23 cellular contexts compared by ENCODE assay signal in genomic region chr1:119637719-119638118, GRCh38.
"Had no signal": no experiment of that assay in that cellular context is flagged by ENCODE, and none has a peak within 500 bp of the region (broad histone marks: within the 10 kb centered on the region; RNA-seq: fewer than 3 reads in every experiment).

No MANE protein-coding gene starts in this region.

- H3K4me3 ChIP-seq: heart left ventricle, left ventricle myocardium inferior, prostate gland, spleen, testis had no signal

- H3K9me3 ChIP-seq: heart left ventricle, left ventricle myocardium inferior, neutrophil, prostate gland, spleen, testis had no signal

- H3K27me3 ChIP-seq: heart left ventricle, testis had no signal

- DNase-seq: activated CD4-positive, alpha-beta memory T cell treated with anti-CD3 and anti-CD28 coated beads, Interleukin-2, amount 10 ng/mL, durations not matched to agents 7 days and 5 days; activated CD4-positive, alpha-beta T cell treated with anti-CD3 and anti-CD28 coated beads for 1 hour; activated CD4-positive, alpha-beta T cell treated with anti-CD3 and anti-CD28 coated beads, Interleukin-2, amount 10 ng/mL, durations not matched to agents 7 days and 5 days; activated CD8-positive, alpha-beta memory T cell treated with anti-CD3 and anti-CD28 coated beads, Interleukin-2, amount 50 U/mL, for 48 hours; activated gamma-delta T cell; activated naive CD8-positive, alpha-beta T cell treated with anti-CD3 and anti-CD28 coated beads, Interleukin-2, amount 50 U/mL, for 24 hours; activated T-cell treated with anti-CD3 and anti-CD28 coated beads, Interleukin-2, amount 50 U/mL, for 24 hours; amygdala; central memory CD4-positive, alpha-beta T cell; endodermal cell; foreskin fibroblast; heart left ventricle; left ventricle myocardium inferior; naive B cell; nephron progenitor cell; spleen; stimulated activated naive CD4-positive, alpha-beta T cell; T-helper 17 cell; T1000; testis; trophoblast cell had no signal

- H3K36me3 ChIP-seq: heart left ventricle, left ventricle myocardium inferior, neutrophil, prostate gland, spleen had no signal

- H3K27ac ChIP-seq: neutrophil, spleen, testis had no signal
